ENCODE assay signal across 27 cellular contexts in the genomic region with DNA sequence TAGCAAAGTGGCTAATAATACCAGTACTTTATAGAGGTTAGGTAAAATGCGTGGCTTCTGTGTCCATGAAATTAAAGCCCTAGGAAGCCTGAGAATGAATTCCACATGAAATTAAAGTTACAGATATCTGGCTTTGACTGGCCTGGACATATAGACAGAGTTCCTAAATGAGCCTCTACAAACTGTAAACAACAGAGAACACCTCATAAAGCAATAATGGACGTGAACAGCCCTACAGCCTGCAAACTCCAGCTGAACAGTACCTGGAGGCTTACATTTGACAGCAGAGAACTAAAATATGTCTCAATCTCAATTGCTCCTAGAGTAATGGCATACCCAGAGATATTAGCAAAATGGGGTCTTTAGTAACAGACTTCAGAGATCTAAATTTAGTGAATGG. TPM values are rescaled to one million over a fixed set of nuclear protein-coding genes. Genes with fewer than 3 reads are reported as not detected.
DNase-seq lines count a peak whose midpoint lies in the region; ATAC-seq, FAIRE-seq and TF ChIP-seq lines count a peak whose summit lies in the region.
"Had no signal": no experiment of that assay in that cellular context is flagged by ENCODE, and none has a peak within 500 bp of the region (broad histone marks: within the 10 kb centered on the region; RNA-seq: fewer than 3 reads in every experiment).

No MANE protein-coding gene starts in this region.

- H3K4me3 Mint-ChIP-seq in progenitor cell of endocrine pancreas (ENCODE audit: low read depth): no peak overlapping the region
- H3K4me3 Mint-ChIP-seq: activated CD8-positive, alpha-beta T cell treated with anti-CD3 and anti-CD28 coated beads, Interleukin-2, amount 10 ng/mL, durations not matched to agents 7 days and 5 days had no signal

- peaks cover 3% of the 10 kb centered on the region for H3K9me1 ChIP-seq in K562 (ENCODE audit: control insufficient read depth, insufficient read depth, low read length)

- H3K9me3 Mint-ChIP-seq in progenitor cell of endocrine pancreas (ENCODE audit: low read depth): no peaks in the 10 kb centered on the region
- H3K9me3 Mint-ChIP-seq: naive thymus-derived CD4-positive, alpha-beta T cell had no signal

- H3K36me3 ChIP-seq in HEK293 (ENCODE audit: control insufficient read depth in 2 of 2, insufficient read depth in 1 of 2, low read length in 2 of 2) (peaks cover 2 to 6% of the 10 kb centered on the region in 2 experiments; a peak in 2 of 3 replicates), K562 (ENCODE audit: control insufficient read depth, insufficient read depth, low read length) (peaks cover 54% of the 10 kb centered on the region)
- H3K36me3 ChIP-seq: pancreas, thoracic aorta had no signal

- ATAC-seq in K562 (0 out of 3 replicates have a peak, but pooled peaks have one; percentile 15), left colon (peak; percentile 88), HG03139 (IDR thresholded peaks at IDR 0.05; ENCODE audit: unreplicated experiment) (no peak)
- ATAC-seq: activated CD8-positive, alpha-beta T cell treated with anti-CD3 and anti-CD28 coated beads, Interleukin-2, amount 10 ng/mL, durations not matched to agents 7 days and 5 days; esophagus mucosa; naive thymus-derived CD4-positive, alpha-beta T cell had no signal

- H3K27ac Mint-ChIP-seq in progenitor cell of endocrine pancreas: no peak overlapping the region
- H3K27ac Mint-ChIP-seq: activated CD8-positive, alpha-beta T cell treated with anti-CD3 and anti-CD28 coated beads, Interleukin-2, amount 10 ng/mL, durations not matched to agents 7 days and 5 days had no signal

- H4K20me1 ChIP-seq in K562 (replicated peaks; ENCODE audit: control insufficient read depth, insufficient read depth, low read length): peaks cover 33% of the 10 kb centered on the region

- H3K4me3 ChIP-seq in HEK293 (ENCODE audit: low read depth, low read length) (no peak overlapping the region), K562 (no peak overlapping the region)
- H3K4me3 ChIP-seq: HAP-1, pancreas, thoracic aorta had no signal

- POLR2A ChIA-PET in HEK293 (lab: Yijun Ruan, JAX): interaction anchor here (1.0 kb wide), 1 partner anchor 29 kb away, joined by 4 read pairs; a partner anchor contains a TSS
- POLR2A ChIA-PET in K562 (lab: Yijun Ruan, JAX): interaction anchor here (0.7 to 1.6 kb wide), 5 partner anchors 10 to 44 kb away, joined by 3 to 4 read pairs (median 3); no protein-coding TSS in a partner anchor

- CTCF ChIA-PET in HEK293 (lab: Yijun Ruan, JAX) (no interaction called here), K562 (lab: Yijun Ruan, JAX; ENCODE audit: low intra/inter-chr PET ratio) (no interaction called here)

- TF ChIP-seq POLR2A in K562 (conservative IDR thresholded peaks at IDR 0.05): no peak

- no peak overlapping the region for H3K4me2 ChIP-seq in K562 (ENCODE audit: insufficient read depth, low read length)

- no peak for TF ChIP-seq RAD21 in K562 (CRISPR knock-in tag; conservative IDR thresholded peaks at IDR 0.05 in 1 of 2, IDR thresholded peaks at IDR 0.05 in 1 of 2)

- no peaks in the 10 kb centered on the region for H3K27me3 ChIP-seq in K562 (ENCODE audit: control insufficient read depth in 2 of 2, insufficient read depth in 2 of 2, low read length in 2 of 2)
- H3K27me3 ChIP-seq: pancreas had no signal

- no TSS peak for BruUV-seq in K562 (replicated peaks; lab: Mats Ljungman, UMichigan)

- H3K4me1 Mint-ChIP-seq in progenitor cell of endocrine pancreas (ENCODE audit: low read depth): peaks cover 12% of the 10 kb centered on the region

- in situ Hi-C loops in K562 (cut with MboI): no loop called here

- peaks cover 21% of the 10 kb centered on the region for H3K36me3 Mint-ChIP-seq in progenitor cell of endocrine pancreas (ENCODE audit: insufficient read depth)

- intact Hi-C loops in K562 (cut with micrococcal nuclease) (no loop called here), left colon (cut with DNase I, micrococcal nuclease) (no loop called here)

- H2AFZ ChIP-seq in K562 (ENCODE audit: low read depth, low read length): no peak overlapping the region

- TF ChIP-seq CTCF in C4-2B (conservative IDR thresholded peaks at IDR 0.05) (no peak), HEK293 (tag by site-specific recombination; IDR thresholded peaks at IDR 0.05) (no peak), K562 (IDR thresholded peaks at IDR 0.05 in 2 of 3, conservative IDR thresholded peaks at IDR 0.05 in 1 of 3; ENCODE audit: insufficient read depth in 2 of 3, low read depth in 1 of 3, low read length in 3 of 3) (no peak), progenitor cell of endocrine pancreas (IDR thresholded peaks at IDR 0.05; ENCODE audit: unreplicated experiment) (no peak)

- no peak for DNase-seq in K562 (ENCODE audit: extremely low read depth in 1 of 4, low spot score in 3 of 4)
- no peak for DNase-seq in left colon
- no peak for DNase-seq in NCI-H345 (lab: John Stamatoyannopoulos, UW)
- no peak for DNase-seq in activated gamma-delta T cell treated with Interleukin-2 at 50 U/mL for 16 hours
- DNase-seq in progenitor cell of endocrine pancreas (ENCODE audit: low spot score, unreplicated experiment): no peak
- DNase-seq: activated CD8-positive, alpha-beta T cell treated with anti-CD3 and anti-CD28 coated beads, Interleukin-2, amount 10 ng/mL, durations not matched to agents 7 days and 5 days; activated naive CD4-positive, alpha-beta T cell treated with anti-CD3 and anti-CD28 coated beads, Interleukin-2, amount 50 U/mL, for 16 hours; activated T-cell treated with anti-CD3 and anti-CD28 coated beads, Interleukin-2, amount 50 U/mL, for 48 hours; DMS153; effector CD8-positive, alpha-beta T cell; GDM1; KG1; mesenchymal stem cell; MV-4-11; naive thymus-derived CD4-positive, alpha-beta T cell; NCI-H1694; NCI-H2171 treated with DMSO at 0.1 percent for 48 hours; NCI-H69; T-helper 9 cell had no signal

- 83% methylated on average over 2 of the region's 2 CpGs for WGBS in K562 (ENCODE audit: insufficient coverage, low coverage, missing lambda C conversion rate)

- H3K9me3 ChIP-seq in HEK293 (ENCODE audit: control insufficient read depth, insufficient read depth, low read depth, low read length) (no peaks in the 10 kb centered on the region), K562 (replicated peaks; ENCODE audit: control insufficient read depth, insufficient read depth, low read depth, low read length) (no peaks in the 10 kb centered on the region)
- H3K9me3 ChIP-seq: pancreas, thoracic aorta had no signal

- H3K27ac ChIP-seq in C4-2B (peak overlapping the region; percentile 76), HEK293 (ENCODE audit: extremely low read depth, low read depth, low read length) (no peak overlapping the region; the same call in 1 of the 2 replicates), K562 (ENCODE audit: extremely low read depth, low read depth, low read length) (no peak overlapping the region)
- H3K27ac ChIP-seq: pancreas, thoracic aorta had no signal

- no peak for TF ChIP-seq EP300 in K562 (IDR thresholded peaks at IDR 0.05; ENCODE audit: low read length)

- H3K27me3 Mint-ChIP-seq in progenitor cell of endocrine pancreas: no peaks in the 10 kb centered on the region
- H3K27me3 Mint-ChIP-seq: naive thymus-derived CD4-positive, alpha-beta T cell had no signal

- H3K9ac ChIP-seq in K562 (ENCODE audit: insufficient read depth in 1 of 2, low read depth in 2 of 2, low read length in 2 of 2): no peak overlapping the region

- peaks cover 80% of the 10 kb centered on the region for H3K79me2 ChIP-seq in K562 (ENCODE audit: control insufficient read depth, insufficient read depth, low read length)

- H3K4me1 ChIP-seq in HEK293 (ENCODE audit: control insufficient read depth, insufficient read depth, low read length) (peaks cover 51% of the 10 kb centered on the region), K562 (replicated peaks in 1 of 2; ENCODE audit: control insufficient read depth in 2 of 2, insufficient read depth in 2 of 2, low read length in 2 of 2) (peaks cover 0 to 4% of the 10 kb centered on the region in 2 experiments; a peak in 3 of 5 replicates)

- FAIRE-seq in K562 (lab: Jason Lieb, UNC): no peak
- FAIRE-seq: frontal cortex, pancreas had no signal

TF ChIP-seq in HEK293, 187 proteins besides CTCF, POLR2A, EP300 and RAD21:
- no peak for TF ChIP-seq ZNF266 (tag by site-specific recombination; IDR thresholded peaks at IDR 0.05; ENCODE audit: low read depth)
- no peak for TF ChIP-seq OVOL3 (tag by site-specific recombination; IDR thresholded peaks at IDR 0.05)
- no peak for TF ChIP-seq ZNF214 (tag by site-specific recombination; IDR thresholded peaks at IDR 0.05; ENCODE audit: borderline replicate concordance)
- TF ChIP-seq ZNF561 (tag by site-specific recombination; IDR thresholded peaks at IDR 0.05; ENCODE audit: borderline replicate concordance): no peak
- peak; percentile 33; the same call in 1 of the 2 replicates for TF ChIP-seq ZNF664 (tag by site-specific recombination; IDR thresholded peaks at IDR 0.05)

TF ChIP-seq in K562, 482 proteins besides CTCF, POLR2A, EP300 and RAD21 (continues in another document):
- TF ChIP-seq SREBF2 (CRISPR knock-in tag; IDR thresholded peaks at IDR 0.05): no peak
- no peak for TF ChIP-seq LARP7 (IDR thresholded peaks at IDR 0.05)

RNA-seq across cellular contexts. Expression of a gene that starts 28.7 kb away (rescaled TPM):
- 32.6 and 51.8 TPM in 2 replicates for total RNA-seq in K562 (2011; cell fraction: chromatin; rRNA removed; ENCODE audit: low replicate concordance)
- 35.0 and 40.7 TPM in 2 replicates for total RNA-seq in K562 (2011; cell fraction: nucleolus; rRNA removed)
- total RNA-seq in K562 (2011; cell fraction: nucleoplasm; rRNA removed): 39.6 and 50.8 TPM in 2 replicates
- 54.4 and 56.9 TPM in 2 replicates for total RNA-seq in K562 (2014; rRNA removed)
- total RNA-seq in K562 (2014; rRNA removed; fragmentation: Illumina TruSeq; extraction: Trizol): 60.8 and 68.2 TPM in 2 replicates
- total RNA-seq in K562 (2015; rRNA removed; fragmentation: Illumina TruSeq; extraction: Trizol): 55.3 and 60.2 TPM in 2 replicates
- 84.9 and 94.6 TPM in 2 replicates for total RNA-seq in K562 (2021)
- polyA plus RNA-seq in K562 (2011; rRNA removed): 49.2 and 55.1 TPM in 2 replicates
- 27.6 and 37.7 TPM in 2 replicates for polyA plus RNA-seq in K562 (2011; cell fraction: cytosol; rRNA removed)
- polyA plus RNA-seq in K562 (2011; cell fraction: nucleus; rRNA removed): 18.4 and 26.1 TPM in 2 replicates
- polyA plus RNA-seq in K562 (2012): 48.8 and 61.6 TPM in 2 replicates
- polyA plus RNA-seq in K562 (2014; fragmentation: Illumina TruSeq; extraction: Trizol): 66.4 and 73.3 TPM in 2 replicates
- polyA plus RNA-seq in K562 (2014; fragmentation: Nextera tagmentation; extraction: Ambion mirVana): 10 to 100 TPM; 18.8 to 21.5 TPM
- polyA plus RNA-seq in K562 (2014; rRNA removed): 43.9 and 48.7 TPM in 2 replicates
- polyA minus RNA-seq in K562 (2011; rRNA and poly(A)+ RNA removed): 76.6 and 82.5 TPM in 2 replicates
- 33.6 and 42.7 TPM in 2 replicates for polyA minus RNA-seq in K562 (2011; cell fraction: cytosol; rRNA and poly(A)+ RNA removed)
- polyA minus RNA-seq in K562 (2011; cell fraction: nucleus; rRNA and poly(A)+ RNA removed): 27.1 and 40.3 TPM in 2 replicates
- 100 to 1,000 TPM; 123 to 131 TPM for total RNA-seq in left colon
- total RNA-seq in progenitor cell of endocrine pancreas: 79.3 and 80.8 TPM in 2 replicates
